In the genomic region with DNA sequence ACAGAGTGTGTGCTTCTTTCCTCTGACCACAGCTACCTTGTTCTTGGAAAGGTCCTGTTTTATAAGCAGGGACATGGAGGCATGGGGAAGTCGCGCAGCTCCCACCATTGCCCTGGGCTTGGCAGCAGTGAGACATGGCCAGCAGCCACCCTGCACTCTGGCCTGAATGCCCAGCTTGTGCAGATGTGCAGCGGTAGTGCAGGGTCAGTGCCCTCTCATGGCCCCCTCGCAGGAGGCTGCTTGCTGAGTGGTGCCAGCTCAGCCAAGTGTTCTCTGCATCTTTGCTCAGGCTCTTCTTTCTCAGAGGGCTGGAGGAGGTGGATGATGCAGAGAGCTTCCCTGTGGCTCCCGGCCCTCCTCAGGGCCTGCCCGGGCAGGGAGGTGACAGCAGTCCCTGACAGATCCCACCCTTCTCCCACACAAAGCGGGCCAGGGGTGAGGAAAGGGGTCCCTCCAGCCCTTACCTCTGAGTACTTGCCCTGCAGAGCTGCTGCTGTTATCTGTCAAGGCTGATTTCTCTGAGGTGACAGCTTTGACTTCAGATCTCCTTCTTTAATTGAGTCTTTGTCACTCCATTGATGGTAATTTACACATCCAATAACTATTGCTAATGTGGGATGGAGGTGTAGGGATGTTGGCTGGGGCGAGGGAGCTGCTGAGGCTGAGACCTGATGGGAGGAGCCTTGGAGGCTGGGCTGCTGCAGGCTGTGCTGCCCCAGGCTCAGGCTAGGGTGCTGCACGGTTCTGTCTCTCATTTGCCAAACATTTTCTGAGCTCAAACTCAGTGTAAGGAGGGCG, we compare ENCODE assay signal across 24 cellular contexts. TPM values are rescaled to one million over a fixed set of nuclear protein-coding genes. Genes with fewer than 3 reads are reported as not detected.
A peak's percentile ranks its signal among the peaks of the same experiment; 100 is the strongest.
DNase-seq lines count a peak whose midpoint lies in the region; ATAC-seq and TF ChIP-seq lines count a peak whose summit lies in the region.
"Had no signal": no experiment of that assay in that cellular context is flagged by ENCODE, and none has a peak within 500 bp of the region (broad histone marks: within the 10 kb centered on the region; RNA-seq: fewer than 3 reads in every experiment).

No MANE protein-coding gene starts in this region.

- ATAC-seq in GM23338 (peak; percentile 71), GM21423 (IDR thresholded peaks at IDR 0.05; ENCODE audit: unreplicated experiment) (no peak), GM18502 (IDR thresholded peaks at IDR 0.05; ENCODE audit: poor library complexity, unreplicated experiment) (no peak), lower lobe of right lung (no peak)
- ATAC-seq: K562, Right ventricle myocardium inferior had no signal

- no peak overlapping the region for H3K4me3 ChIP-seq in GM23338
- H3K4me3 ChIP-seq in neural cell (ENCODE audit: low read length), result peak overlapping the region; percentile 30
- no peak overlapping the region for H3K4me3 ChIP-seq in lower lobe of right lung
- H3K4me3 ChIP-seq: GM23248, K562, PC-9 had no signal

- no peak overlapping the region for H3K4me3 Mint-ChIP-seq in GM23338
- H3K4me3 Mint-ChIP-seq: CD4-positive, CD25-positive, alpha-beta regulatory T cell had no signal

- H4K20me1 ChIP-seq in GM23338 (replicated peaks; ENCODE audit: insufficient read depth), result no peaks in the 10 kb centered on the region
- H4K20me1 ChIP-seq in neural cell (ENCODE audit: insufficient read depth), result no peaks in the 10 kb centered on the region

- H3K36me3 ChIP-seq in GM23338 (ENCODE audit: insufficient read depth) (no peaks in the 10 kb centered on the region), neural cell (ENCODE audit: insufficient read depth, low read length) (no peaks in the 10 kb centered on the region), lower lobe of right lung (no peaks in the 10 kb centered on the region)

- no peaks in the 10 kb centered on the region for H3K27me3 ChIP-seq in GM23338 (ENCODE audit: insufficient read depth)
- no peaks in the 10 kb centered on the region for H3K27me3 ChIP-seq in neural cell (ENCODE audit: insufficient read depth, low read depth, low read length)
- H3K27me3 ChIP-seq in lower lobe of right lung (ENCODE audit: low read depth), result peaks cover 5% of the 10 kb centered on the region

- H3K79me2 ChIP-seq in GM23338 (replicated peaks; ENCODE audit: insufficient read depth) (no peaks in the 10 kb centered on the region), neural cell (replicated peaks; ENCODE audit: insufficient read depth, low read length) (no peaks in the 10 kb centered on the region)

- H3K4me2 ChIP-seq in GM23338 (no peak overlapping the region), neural cell (ENCODE audit: low read length) (no peak overlapping the region)
- H3K4me2 ChIP-seq: PC-9 had no signal

- DNase-seq in GM23338 (ENCODE audit: low spot score) (no peak), globus pallidus (ENCODE audit: low spot score) (peak; percentile 47), retina (peak; percentile 42), lower lobe of right lung (no peak), middle frontal gyrus (ENCODE audit: extremely low spot score, low spot score) (no peak)
- DNase-seq: CD4-positive, CD25-positive, alpha-beta regulatory T cell; GM23248; H9; Kasumi-1; NCI-H1092 treated with DMSO at 0.1 percent for 48 hours; NCI-H146; NCI-H1930; NCI-H2107; NCI-H446; NCI-H526; PC-9 had no signal

- no peak for TF ChIP-seq RAD21 in neural cell (conservative IDR thresholded peaks at IDR 0.05)

- H3K9me3 ChIP-seq in neural cell (ENCODE audit: low read length), result peaks cover 5% of the 10 kb centered on the region
- H3K9me3 ChIP-seq in lower lobe of right lung, result peaks cover 6% of the 10 kb centered on the region

- H3K27ac ChIP-seq in GM23338 (ENCODE audit: low read depth), result no peak overlapping the region
- H3K27ac ChIP-seq in neural cell (ENCODE audit: low read length), result peak overlapping the region; percentile 26
- H3K27ac ChIP-seq in lower lobe of right lung, result no peak overlapping the region
- H3K27ac ChIP-seq: GM23248, PC-9 had no signal

- peaks cover 4% of the 10 kb centered on the region for H3K27me3 Mint-ChIP-seq in GM23338 (ENCODE audit: insufficient read depth, low read depth, poor library complexity)
- H3K27me3 Mint-ChIP-seq: CD4-positive, CD25-positive, alpha-beta regulatory T cell had no signal

- peaks cover 19% of the 10 kb centered on the region for H3K4me1 Mint-ChIP-seq in GM23338
- H3K4me1 Mint-ChIP-seq: CD4-positive, CD25-positive, alpha-beta regulatory T cell had no signal

- no peak overlapping the region for H2AFZ ChIP-seq in GM23338
- H2AFZ ChIP-seq in neural cell (ENCODE audit: low read depth, low read length), result no peak overlapping the region
- H2AFZ ChIP-seq: GM23248, PC-9 had no signal

- no peaks in the 10 kb centered on the region for H3F3A ChIP-seq in GM23338 (replicated peaks; ENCODE audit: low read depth)
- no peaks in the 10 kb centered on the region for H3F3A ChIP-seq in neural cell (ENCODE audit: insufficient read depth, low read length, poor library complexity, severe bottlenecking)

- no peak overlapping the region for H3K27ac Mint-ChIP-seq in GM23338
- H3K27ac Mint-ChIP-seq: CD4-positive, CD25-positive, alpha-beta regulatory T cell; H9 had no signal

- H3K9me2 ChIP-seq in GM23338 (ENCODE audit: insufficient read depth) (no peaks in the 10 kb centered on the region), neural cell (ENCODE audit: insufficient read depth, low read length) (no peaks in the 10 kb centered on the region)

- H3K36me3 Mint-ChIP-seq in GM23338 (ENCODE audit: low read depth), result no peaks in the 10 kb centered on the region
- H3K36me3 Mint-ChIP-seq: CD4-positive, CD25-positive, alpha-beta regulatory T cell had no signal

- peak overlapping the region; percentile 34 for H3K9ac ChIP-seq in neural cell (ENCODE audit: low read length)
- H3K9ac ChIP-seq: GM23248 had no signal

- no peaks in the 10 kb centered on the region; the same call in 2 of the 3 replicates for H3K9me3 Mint-ChIP-seq in GM23338

- intact Hi-C loops in lower lobe of right lung (cut with DNase I), result no loop called here

- H3K4me1 ChIP-seq in GM23338 (ENCODE audit: insufficient read depth), result no peaks in the 10 kb centered on the region
- H3K4me1 ChIP-seq in lower lobe of right lung, result no peaks in the 10 kb centered on the region

- TF ChIP-seq CTCF in GM23338 (conservative IDR thresholded peaks at IDR 0.05; ENCODE audit: low read depth in 2 of 2) (no peak), neural cell (IDR thresholded peaks at IDR 0.05; ENCODE audit: poor library complexity, severe bottlenecking) (no peak), lower lobe of right lung (IDR thresholded peaks at IDR 0.05) (no peak)

- peak; percentile 88 for TF ChIP-seq EP300 in neural cell (conservative IDR thresholded peaks at IDR 0.05; ENCODE audit: poor library complexity, severe bottlenecking)

TF ChIP-seq in GM23338, 12 proteins besides CTCF, POLR2A, EP300 and RAD21 (continues in another document):
- TF ChIP-seq, protein P1, sequence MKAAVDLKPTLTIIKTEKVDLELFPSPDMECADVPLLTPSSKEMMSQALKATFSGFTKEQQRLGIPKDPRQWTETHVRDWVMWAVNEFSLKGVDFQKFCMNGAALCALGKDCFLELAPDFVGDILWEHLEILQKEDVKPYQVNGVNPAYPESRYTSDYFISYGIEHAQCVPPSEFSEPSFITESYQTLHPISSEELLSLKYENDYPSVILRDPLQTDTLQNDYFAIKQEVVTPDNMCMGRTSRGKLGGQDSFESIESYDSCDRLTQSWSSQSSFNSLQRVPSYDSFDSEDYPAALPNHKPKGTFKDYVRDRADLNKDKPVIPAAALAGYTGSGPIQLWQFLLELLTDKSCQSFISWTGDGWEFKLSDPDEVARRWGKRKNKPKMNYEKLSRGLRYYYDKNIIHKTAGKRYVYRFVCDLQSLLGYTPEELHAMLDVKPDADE (IDR thresholded peaks at IDR 0.05), result no peak

TF ChIP-seq in neural cell, 6 proteins besides CTCF, POLR2A, EP300 and RAD21:
- TF ChIP-seq MXI1 (conservative IDR thresholded peaks at IDR 0.05; ENCODE audit: poor library complexity, severe bottlenecking) (no peak), POLR2AphosphoS5 (IDR thresholded peaks at IDR 0.05) (peak; percentile 84), TAF1 (IDR thresholded peaks at IDR 0.05; ENCODE audit: low read depth) (no peak), SMC3 (conservative IDR thresholded peaks at IDR 0.05; ENCODE audit: poor library complexity) (no peak), EZH2 (IDR thresholded peaks at IDR 0.05; ENCODE audit: borderline replicate concordance, insufficient read depth, low read length, poor library complexity, severe bottlenecking) (no peak)
- TF ChIP-seq, protein P2, sequence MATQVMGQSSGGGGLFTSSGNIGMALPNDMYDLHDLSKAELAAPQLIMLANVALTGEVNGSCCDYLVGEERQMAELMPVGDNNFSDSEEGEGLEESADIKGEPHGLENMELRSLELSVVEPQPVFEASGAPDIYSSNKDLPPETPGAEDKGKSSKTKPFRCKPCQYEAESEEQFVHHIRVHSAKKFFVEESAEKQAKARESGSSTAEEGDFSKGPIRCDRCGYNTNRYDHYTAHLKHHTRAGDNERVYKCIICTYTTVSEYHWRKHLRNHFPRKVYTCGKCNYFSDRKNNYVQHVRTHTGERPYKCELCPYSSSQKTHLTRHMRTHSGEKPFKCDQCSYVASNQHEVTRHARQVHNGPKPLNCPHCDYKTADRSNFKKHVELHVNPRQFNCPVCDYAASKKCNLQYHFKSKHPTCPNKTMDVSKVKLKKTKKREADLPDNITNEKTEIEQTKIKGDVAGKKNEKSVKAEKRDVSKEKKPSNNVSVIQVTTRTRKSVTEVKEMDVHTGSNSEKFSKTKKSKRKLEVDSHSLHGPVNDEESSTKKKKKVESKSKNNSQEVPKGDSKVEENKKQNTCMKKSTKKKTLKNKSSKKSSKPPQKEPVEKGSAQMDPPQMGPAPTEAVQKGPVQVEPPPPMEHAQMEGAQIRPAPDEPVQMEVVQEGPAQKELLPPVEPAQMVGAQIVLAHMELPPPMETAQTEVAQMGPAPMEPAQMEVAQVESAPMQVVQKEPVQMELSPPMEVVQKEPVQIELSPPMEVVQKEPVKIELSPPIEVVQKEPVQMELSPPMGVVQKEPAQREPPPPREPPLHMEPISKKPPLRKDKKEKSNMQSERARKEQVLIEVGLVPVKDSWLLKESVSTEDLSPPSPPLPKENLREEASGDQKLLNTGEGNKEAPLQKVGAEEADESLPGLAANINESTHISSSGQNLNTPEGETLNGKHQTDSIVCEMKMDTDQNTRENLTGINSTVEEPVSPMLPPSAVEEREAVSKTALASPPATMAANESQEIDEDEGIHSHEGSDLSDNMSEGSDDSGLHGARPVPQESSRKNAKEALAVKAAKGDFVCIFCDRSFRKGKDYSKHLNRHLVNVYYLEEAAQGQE (IDR thresholded peaks at IDR 0.05; ENCODE audit: borderline replicate concordance), result no peak
TF ChIP-seq in neural cell: peak in this region for 1.

RNA-seq across cellular contexts. Expression of a gene that starts 47.4 kb away (rescaled TPM):
- total RNA-seq in GM23338 (2014; rRNA removed; shearing (Covaris generic)), result 24.8 and 28.3 TPM in 2 replicates
- polyA plus RNA-seq in GM23338 (2016; fragmentation: Nextera tagmentation; extraction: Ambion mirVana) (4.3 and 4.8 TPM in 2 replicates), neural cell (28.2 and 34.5 TPM in 2 replicates)
- 50.4 and 52.2 TPM in 2 replicates for polyA minus RNA-seq in neural cell
- total RNA-seq in lower lobe of right lung, result 1.4 TPM
- total RNA-seq: GM23248, M059J, PC-9, RPMI7951 had no signal
- polyA plus RNA-seq: BJ; CD4-positive, CD25-positive, alpha-beta regulatory T cell; GM23248 had no signal

Comparison
In these comparisons a context has a peak if more than half of its experiments do, and no peak if none do; other contexts are left out.
1. DNase-seq: peak in globus pallidus (single experiment) and retina (single experiment); none in GM23338 (single experiment), lower lobe of right lung (single experiment) and middle frontal gyrus (single experiment).
2. RNA of a gene that starts 47.4 kb away (total RNA-seq): 24.8 to 28.3 TPM in GM23338; 1.4 TPM in lower lobe of right lung (single experiment); every median in the first group is over 10 times any median in the second.